ENCODE assay signal across 1 cellular context in the genomic region with DNA sequence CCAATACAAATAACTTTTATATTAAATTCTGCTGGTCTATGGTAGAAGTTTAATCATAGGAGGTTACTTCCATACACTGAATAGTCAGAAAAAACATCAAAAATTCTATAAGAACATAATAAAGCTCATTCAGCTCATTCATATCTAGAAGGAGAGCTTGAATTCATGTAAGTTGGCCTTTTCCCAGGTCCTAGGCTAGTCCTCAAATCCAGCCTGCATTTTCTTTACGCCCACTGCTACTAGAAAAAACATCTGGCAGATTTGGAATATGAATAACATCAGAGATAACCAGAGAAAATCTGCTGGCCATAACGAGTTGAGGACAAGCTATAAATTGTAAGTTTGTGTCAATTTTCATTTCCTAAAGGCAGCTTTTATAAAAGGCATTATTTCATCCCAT.
TF ChIP-seq lines count a peak whose summit lies in the region.

No MANE protein-coding gene starts in this region.

TF ChIP-seq in A549, 52 proteins besides CTCF, POLR2A, EP300 and RAD21 (continued from another document):
- TF ChIP-seq, protein P1, sequence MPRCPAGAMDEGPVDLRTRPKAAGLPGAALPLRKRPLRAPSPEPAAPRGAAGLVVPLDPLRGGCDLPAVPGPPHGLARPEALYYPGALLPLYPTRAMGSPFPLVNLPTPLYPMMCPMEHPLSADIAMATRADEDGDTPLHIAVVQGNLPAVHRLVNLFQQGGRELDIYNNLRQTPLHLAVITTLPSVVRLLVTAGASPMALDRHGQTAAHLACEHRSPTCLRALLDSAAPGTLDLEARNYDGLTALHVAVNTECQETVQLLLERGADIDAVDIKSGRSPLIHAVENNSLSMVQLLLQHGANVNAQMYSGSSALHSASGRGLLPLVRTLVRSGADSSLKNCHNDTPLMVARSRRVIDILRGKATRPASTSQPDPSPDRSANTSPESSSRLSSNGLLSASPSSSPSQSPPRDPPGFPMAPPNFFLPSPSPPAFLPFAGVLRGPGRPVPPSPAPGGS (IDR thresholded peaks at IDR 0.05) = no peak
- TF ChIP-seq NFE2L2 (conservative IDR thresholded peaks at IDR 0.05; ENCODE audit: low read length) (no peak), ZNF302 (CRISPR knock-in tag; IDR thresholded peaks at IDR 0.05) (no peak)
